Comparison of ENCODE assay signal across 31 cellular contexts in the genomic region with DNA sequence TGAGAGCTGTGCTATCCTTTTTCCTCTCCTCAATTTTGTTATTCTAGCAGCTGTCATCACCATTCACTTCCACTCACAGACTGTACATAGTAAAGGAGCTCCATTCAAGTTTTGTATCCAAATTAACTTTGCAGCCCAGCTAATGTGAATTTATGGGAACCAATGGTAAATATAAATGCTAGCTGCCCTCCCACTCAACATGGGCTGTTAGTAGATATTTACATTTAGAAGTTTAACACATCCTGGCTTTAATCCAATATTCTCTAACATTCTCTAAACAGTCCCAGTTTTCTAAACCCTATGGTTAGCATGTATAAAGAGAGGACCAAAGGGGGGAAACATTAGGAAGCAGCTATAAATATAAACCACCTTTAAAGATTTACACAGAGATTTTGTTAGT. TPM values are rescaled to one million over a fixed set of nuclear protein-coding genes. Genes with fewer than 3 reads are reported as not detected.
"Had no signal": no experiment of that assay in that cellular context is flagged by ENCODE, and none has a peak within 500 bp of the region (broad histone marks: within the 10 kb centered on the region; RNA-seq: fewer than 3 reads in every experiment).

No MANE protein-coding gene starts in this region.

- H3K27ac Mint-ChIP-seq: immature natural killer cell; memory B cell; natural killer cell; stimulated activated effector memory CD8-positive, alpha-beta T cell treated with anti-CD3 and anti-CD28 coated beads, Interleukin-12 subunit alpha, Interleukin-12 subunit beta, amount 100 ng/mL, for 72 hours; type B pancreatic cell had no signal

- H3K27ac ChIP-seq: coronary artery, esophagus squamous epithelium, heart right ventricle, ovary, psoas muscle, sigmoid colon, testis, tibial artery had no signal

- H3K36me3 Mint-ChIP-seq: immature natural killer cell; natural killer cell; stimulated activated effector memory CD8-positive, alpha-beta T cell treated with anti-CD3 and anti-CD28 coated beads, Interleukin-12 subunit alpha, Interleukin-12 subunit beta, amount 100 ng/mL, for 72 hours; type B pancreatic cell had no signal

- H3K4me3 ChIP-seq: coronary artery, esophagus squamous epithelium, heart right ventricle, lung, ovary, psoas muscle, sigmoid colon, testis, tibial artery had no signal

- H3K9me3 ChIP-seq: esophagus squamous epithelium, ovary, psoas muscle, sigmoid colon, testis, tibial artery had no signal

- H3K36me3 ChIP-seq: esophagus squamous epithelium, heart right ventricle, ovary, sigmoid colon, tibial artery had no signal

- H3K4me3 Mint-ChIP-seq: immature natural killer cell; memory B cell; natural killer cell; stimulated activated effector memory CD8-positive, alpha-beta T cell treated with anti-CD3 and anti-CD28 coated beads, Interleukin-12 subunit alpha, Interleukin-12 subunit beta, amount 100 ng/mL, for 72 hours; type B pancreatic cell had no signal

- H3K27me3 Mint-ChIP-seq: type B pancreatic cell had no signal

- ATAC-seq: heart right ventricle; left lobe of liver; natural killer cell; psoas muscle; right cardiac atrium; stimulated activated effector memory CD8-positive, alpha-beta T cell treated with anti-CD3 and anti-CD28 coated beads, Interleukin-12 subunit alpha, Interleukin-12 subunit beta, amount 100 ng/mL, for 72 hours had no signal

- DNase-seq: dermis blood vessel endothelial cell; effector memory CD4-positive, alpha-beta T cell; erythroblast; esophagus squamous epithelium; foreskin melanocyte; glutamatergic neuron; heart right ventricle; hypothalamus; immature natural killer cell; islet precursor cell; kidney glomerular epithelial cell; natural killer cell; occipital lobe; ovary; posterior cingulate gyrus; psoas muscle; right cardiac atrium; sigmoid colon; stimulated activated CD4-positive, alpha-beta T cell treated with anti-CD3 and anti-CD28 coated beads, Interleukin-2, amount 100 ng/mL, for 24 hours; stimulated activated CD4-positive, alpha-beta T cell treated with anti-CD3 and anti-CD28 coated beads, Interleukin-4, amount 100 ng/mL, for 24 hours; stimulated activated naive CD4-positive, alpha-beta T cell treated with Interleukin-2 at 50 U/mL for 16 hours; substantia nigra; testis; tibial artery had no signal

- H3K27me3 ChIP-seq: esophagus squamous epithelium, heart right ventricle, ovary, sigmoid colon, testis, tibial artery had no signal

- H3K4me1 ChIP-seq: esophagus squamous epithelium, psoas muscle, sigmoid colon, testis, tibial artery had no signal

- H3K4me1 Mint-ChIP-seq: immature natural killer cell; memory B cell; natural killer cell; stimulated activated effector memory CD8-positive, alpha-beta T cell treated with anti-CD3 and anti-CD28 coated beads, Interleukin-12 subunit alpha, Interleukin-12 subunit beta, amount 100 ng/mL, for 72 hours had no signal

RNA-seq across cellular contexts. Expression of a gene that starts 44.5 kb away (rescaled TPM):
- total RNA-seq: mononuclear cell had no signal
- polyA plus RNA-seq: immature natural killer cell had no signal
